ENCODE assay signal across 13 cellular contexts in genomic region chr17:39194985-39195524, GRCh38. TPM values are rescaled to one million over a fixed set of nuclear protein-coding genes. Genes with fewer than 3 reads are reported as not detected.
A peak's percentile ranks its signal among the peaks of the same experiment; 100 is the strongest.
DNase-seq lines count a peak whose midpoint lies in the region; ATAC-seq, FAIRE-seq and TF ChIP-seq lines count a peak whose summit lies in the region.
"Had no signal": no experiment of that assay in that cellular context is flagged by ENCODE, and none has a peak within 500 bp of the region (broad histone marks: within the 10 kb centered on the region; RNA-seq: fewer than 3 reads in every experiment).

No MANE protein-coding gene starts in this region.

- H3K4me1 ChIP-seq in A549, result peaks cover 35% of the 10 kb centered on the region

- H3K4me2 ChIP-seq in A549, result peak overlapping the region; percentile 4; the same call in 2 of the 3 replicates

- peaks cover 45% of the 10 kb centered on the region for H3K4me1 Mint-ChIP-seq in HFFc6 (ENCODE audit: low read depth)
- peaks cover 22 to 51% of the 10 kb centered on the region in 2 donors for H3K4me1 Mint-ChIP-seq in natural killer cell

- H3K27me3 Mint-ChIP-seq in HFFc6 (ENCODE audit: insufficient read depth) (no peaks in the 10 kb centered on the region; the same call in 1 of the 2 replicates), natural killer cell (ENCODE audit: low read depth in 2 of 2) (no peaks in the 10 kb centered on the region)
- H3K27me3 Mint-ChIP-seq: naive thymus-derived CD8-positive, alpha-beta T cell had no signal

- ATAC-seq in A549, result no peak
- ATAC-seq in natural killer cell, result no peak
- no peak for ATAC-seq in GM18870 (IDR thresholded peaks at IDR 0.05; ENCODE audit: unreplicated experiment)
- ATAC-seq: naive thymus-derived CD8-positive, alpha-beta T cell had no signal

- TF ChIP-seq RAD21 in A549 (conservative IDR thresholded peaks at IDR 0.05 in 1 of 2, IDR thresholded peaks at IDR 0.05 in 1 of 2), result no peak

- H3K36me3 Mint-ChIP-seq in HFFc6 (ENCODE audit: low read depth) (peaks cover 12% of the 10 kb centered on the region), natural killer cell (no peaks in the 10 kb centered on the region)

- CTCF ChIA-PET in A549 (lab: Yijun Ruan, JAX), result interaction anchor here (0.9 to 31.5 kb wide), 10 partner anchors 8 to 212 kb away, joined by 3 to 1140 read pairs (median 8); partner anchors contain the start of gene ARL5C

- H3K27ac ChIP-seq in A549 (peak overlapping the region in 1 of 2 experiments; percentile 96; a peak in 2 of 6 replicates), cingulate gyrus (ENCODE audit: low read depth, low read length) (peak overlapping the region; percentile 88)
- H3K27ac ChIP-seq: SK-N-MC had no signal

- H3K27ac Mint-ChIP-seq in HFFc6 (0 out of 2 replicates have a peak overlapping the region, but pooled peaks have one; percentile 31), natural killer cell (peak overlapping the region; percentile 72 to 84)

- no peak for TF ChIP-seq EP300 in A549 (IDR thresholded peaks at IDR 0.05)

- no peak for TF ChIP-seq CTCF in A549 (IDR thresholded peaks at IDR 0.05)
- no peak for TF ChIP-seq CTCF in HFFc6 (IDR thresholded peaks at IDR 0.05)
- no peak for TF ChIP-seq CTCF in natural killer cell (IDR thresholded peaks at IDR 0.05)

- WGBS in A549 (ENCODE audit: missing lambda C conversion rate), result 83% methylated on average over 10 of the region's 10 CpGs

- H3K4me3 Mint-ChIP-seq in HFFc6, result peak overlapping the region; percentile 22; the same call in 1 of the 2 replicates
- peak overlapping the region; percentile 68 for H3K4me3 Mint-ChIP-seq in natural killer cell

- DNase-seq in A549 (ENCODE audit: low read depth in 1 of 2, low spot score in 1 of 2) (no peak), HFFc6 (no peak), natural killer cell (no peak), NCI-H146 treated with DMSO at 0.1 percent for 48 hours (lab: John Stamatoyannopoulos, UW; ENCODE audit: unreplicated experiment) (no peak), NCI-H2171 (lab: John Stamatoyannopoulos, UW) (no peak), NCI-H2029 treated with DMSO at 0.1 percent for 48 hours (lab: John Stamatoyannopoulos, UW) (no peak)
- DNase-seq: activated T-cell treated with anti-CD3 and anti-CD28 coated beads for 4 hours; DMS53; naive thymus-derived CD8-positive, alpha-beta T cell; NCI-H1436 had no signal

- H3K4me3 ChIP-seq in A549, result no peak overlapping the region
- H3K4me3 ChIP-seq: SK-N-MC had no signal

- POLR2A ChIA-PET in A549 (lab: Yijun Ruan, JAX), result interaction anchor here (0.9 to 2.6 kb wide), 2 partner anchors 9 to 30 kb away, joined by 3 to 6 read pairs; no protein-coding TSS in a partner anchor

- intact Hi-C loops in natural killer cell (cut with micrococcal nuclease), result no loop called here

- no peak for FAIRE-seq in A549 (lab: Jason Lieb, UNC)

- H3K9me3 Mint-ChIP-seq in HFFc6 (no peaks in the 10 kb centered on the region), natural killer cell (no peaks in the 10 kb centered on the region)
- H3K9me3 Mint-ChIP-seq: naive thymus-derived CD8-positive, alpha-beta T cell had no signal

- H3K9me3 ChIP-seq in A549, result no peaks in the 10 kb centered on the region

- TF ChIP-seq POLR2A in A549 (IDR thresholded peaks at IDR 0.05; ENCODE audit: low read length), result no peak

TF ChIP-seq in A549, 52 proteins besides CTCF, POLR2A, EP300 and RAD21:
- no peak for TF ChIP-seq CBX2 (IDR thresholded peaks at IDR 0.05; ENCODE audit: borderline replicate concordance, low read depth)
- TF ChIP-seq HEYL (CRISPR knock-in tag; IDR thresholded peaks at IDR 0.05), result no peak
- no peak for TF ChIP-seq MAFK (IDR thresholded peaks at IDR 0.05; ENCODE audit: partially characterized antibody)
- no peak for TF ChIP-seq EHMT2 (IDR thresholded peaks at IDR 0.05; ENCODE audit: low read depth)
- no peak for TF ChIP-seq ESRRA (IDR thresholded peaks at IDR 0.05; ENCODE audit: borderline replicate concordance, low read length)
- TF ChIP-seq CHD4 (IDR thresholded peaks at IDR 0.05; ENCODE audit: borderline replicate concordance), result no peak

RNA-seq across cellular contexts. Expression of gene CACNB1, which starts 2.4 kb away (rescaled TPM):
- 3.2 and 3.6 TPM in 2 replicates for polyA plus RNA-seq in A549 (2011; rRNA removed)
- 4.3 and 5.3 TPM in 2 replicates for polyA plus RNA-seq in A549 (2012; cell fraction: cytosol; rRNA removed)
- 17.6 and 19.6 TPM in 2 replicates for polyA plus RNA-seq in A549 (2012; cell fraction: nucleus; rRNA removed)
- 3.4 to 4.3 TPM (median 3.9 TPM) in 3 replicates for polyA plus RNA-seq in A549 (2017; fragmentation: RNase III; extraction: RNeasy Plus Mini Kit Qiagen cat#74134 plus additional on column Dnase treatment)
- polyA minus RNA-seq in A549 (2011; rRNA and poly(A)+ RNA removed), result 8.4 and 10.0 TPM in 2 replicates
- 1 to 10 TPM; 5.1 to 7.0 (median 6.1) TPM for total RNA-seq in HFFc6 (2021; fragmentation: NEBNext Ultra II Directional; extraction: Animal tissue kit (Norgen Biotek cat#: 25700))
- total RNA-seq in natural killer cell, result 10 to 100 TPM; 23.7 to 28.5 (median 28.1) TPM

RNA-seq across cellular contexts. Expression of gene RPL19, which starts 5.0 kb away (rescaled TPM):
- polyA plus RNA-seq in A549 (2011; rRNA removed) (1,983 and 2,211 TPM in 2 replicates), A549 (2017; fragmentation: RNase III; extraction: RNeasy Plus Mini Kit Qiagen cat#74134 plus additional on column Dnase treatment) (2,724 to 2,918 TPM (median 2,862 TPM) in 3 replicates)
- 3,586 and 4,539 TPM in 2 replicates for polyA plus RNA-seq in A549 (2012; cell fraction: cytosol; rRNA removed)
- 1,789 and 1,975 TPM in 2 replicates for polyA plus RNA-seq in A549 (2012; cell fraction: nucleus; rRNA removed)
- 835 and 986 TPM in 2 replicates for polyA minus RNA-seq in A549 (2011; rRNA and poly(A)+ RNA removed)
- total RNA-seq in HFFc6 (2021; fragmentation: NEBNext Ultra II Directional; extraction: Animal tissue kit (Norgen Biotek cat#: 25700)), result 1,000 to 10,000 TPM; 1,574 to 1,911 (median 1,762) TPM
- 1,000 to 10,000 TPM; 1,182 to 1,484 (median 1,482) TPM for total RNA-seq in natural killer cell

RNA-seq across cellular contexts. Expression of gene ARL5C, which starts 29.1 kb away (rescaled TPM):
- not detected in 2 replicates for polyA plus RNA-seq in A549 (2011; rRNA removed)
- polyA plus RNA-seq in A549 (2012; cell fraction: cytosol; rRNA removed), result not detected in 2 replicates
- 0.01 TPM in 1 of 2 replicates, not detected in the other for polyA plus RNA-seq in A549 (2012; cell fraction: nucleus; rRNA removed)
- polyA plus RNA-seq in A549 (2017; fragmentation: RNase III; extraction: RNeasy Plus Mini Kit Qiagen cat#74134 plus additional on column Dnase treatment), result not detected in 3 replicates
- not detected in 2 replicates for polyA minus RNA-seq in A549 (2011; rRNA and poly(A)+ RNA removed)
- total RNA-seq in HFFc6 (2021; fragmentation: NEBNext Ultra II Directional; extraction: Animal tissue kit (Norgen Biotek cat#: 25700)), result not detected
- under 1 TPM in 1 of 3 donors, not detected in 2; 0.33 TPM for total RNA-seq in natural killer cell
- total RNA-seq: naive thymus-derived CD8-positive, alpha-beta T cell had no signal
- polyA plus RNA-seq: naive thymus-derived CD8-positive, alpha-beta T cell had no signal

RNA-seq across cellular contexts. Expression of gene STAC2, which starts 30.7 kb away (rescaled TPM):
- 0.03 TPM in 2 replicates for polyA plus RNA-seq in A549 (2011; rRNA removed)
- 0.08 and 0.12 TPM in 2 replicates for polyA plus RNA-seq in A549 (2012; cell fraction: cytosol; rRNA removed)
- polyA plus RNA-seq in A549 (2012; cell fraction: nucleus; rRNA removed), result 0.10 TPM in 2 replicates
- 0.16 to 0.29 TPM (median 0.26 TPM) in 3 replicates for polyA plus RNA-seq in A549 (2017; fragmentation: RNase III; extraction: RNeasy Plus Mini Kit Qiagen cat#74134 plus additional on column Dnase treatment)
- 0.15 TPM in 1 of 2 replicates, not detected in the other for polyA minus RNA-seq in A549 (2011; rRNA and poly(A)+ RNA removed)
- not detected for total RNA-seq in HFFc6 (2021; fragmentation: NEBNext Ultra II Directional; extraction: Animal tissue kit (Norgen Biotek cat#: 25700))
- not detected for total RNA-seq in natural killer cell

RNA-seq across cellular contexts. Expression of gene PLXDC1, which starts 43.6 kb away (rescaled TPM):
- polyA plus RNA-seq in A549 (2011; rRNA removed) (0.36 and 0.77 TPM in 2 replicates), A549 (2017; fragmentation: RNase III; extraction: RNeasy Plus Mini Kit Qiagen cat#74134 plus additional on column Dnase treatment) (0.22 to 0.54 TPM (median 0.31 TPM) in 3 replicates)
- 0.16 and 0.23 TPM in 2 replicates for polyA plus RNA-seq in A549 (2012; cell fraction: cytosol; rRNA removed)
- 2.0 and 2.4 TPM in 2 replicates for polyA plus RNA-seq in A549 (2012; cell fraction: nucleus; rRNA removed)
- 0.29 and 0.79 TPM in 2 replicates for polyA minus RNA-seq in A549 (2011; rRNA and poly(A)+ RNA removed)
- total RNA-seq in HFFc6 (2021; fragmentation: NEBNext Ultra II Directional; extraction: Animal tissue kit (Norgen Biotek cat#: 25700)), result 1 to 10 TPM in 2 of 6 experiments, under 1 TPM in 4; 0.20 to 2.2 (median 0.69) TPM
- total RNA-seq in natural killer cell, result 10 to 100 TPM in 2 of 3 donors, 1 to 10 TPM in 1; 5.7 to 53.6 (median 15.9) TPM
